Comparison of ENCODE assay signal across 9 cellular contexts in genomic region chr1:8873506-8874229, GRCh38. TPM values are rescaled to one million over a fixed set of nuclear protein-coding genes. Genes with fewer than 3 reads are reported as not detected.
DNase-seq lines count a peak whose midpoint lies in the region; ATAC-seq, FAIRE-seq and TF ChIP-seq lines count a peak whose summit lies in the region.
"Had no signal": no experiment of that assay in that cellular context is flagged by ENCODE, and none has a peak within 500 bp of the region (broad histone marks: within the 10 kb centered on the region; RNA-seq: fewer than 3 reads in every experiment).

No MANE protein-coding gene starts in this region.

- no peak for TF ChIP-seq CTCF in left ventricle myocardium inferior (IDR thresholded peaks at IDR 0.05; ENCODE audit: borderline replicate concordance)

- H3K9me3 ChIP-seq in left ventricle myocardium inferior (replicated peaks): no peaks in the 10 kb centered on the region

- DNase-seq in DMS 273 (lab: John Stamatoyannopoulos, UW; ENCODE audit: unreplicated experiment): peak; percentile 81
- DNase-seq in DMS 273 treated with DMSO at 0.1 percent for 48 hours (lab: John Stamatoyannopoulos, UW): no peak
- peak; percentile 91 for DNase-seq in SW480 (ENCODE audit: low spot score)
- peak; percentile 58 for DNase-seq in activated naive CD8-positive, alpha-beta T cell treated with anti-CD3 and anti-CD28 coated beads, Interleukin-2, amount 50 U/mL, for 16 hours (ENCODE audit: low read depth, low spot score)
- peak; percentile 61 for DNase-seq in left ventricle myocardium inferior
- DNase-seq in putamen (ENCODE audit: low spot score): peak; percentile 78
- peak; percentile 90 for DNase-seq in urothelium cell line (ENCODE audit: low spot score)

- FAIRE-seq in urothelium cell line (lab: Jason Lieb, UNC): no peak
- FAIRE-seq: A204.1 had no signal

- no peaks in the 10 kb centered on the region for H3K27me3 ChIP-seq in left ventricle myocardium inferior (ENCODE audit: low read depth)

- peaks cover 63% of the 10 kb centered on the region for H3K36me3 ChIP-seq in left ventricle myocardium inferior

- intact Hi-C loops in left ventricle myocardium inferior (cut with micrococcal nuclease): no loop called here

- H3K27ac ChIP-seq in left ventricle myocardium inferior (replicated peaks): peak overlapping the region; percentile 99

- H3K4me1 ChIP-seq in left ventricle myocardium inferior: peaks cover 71% of the 10 kb centered on the region

- peak overlapping the region; percentile 8 for H3K4me3 ChIP-seq in left ventricle myocardium inferior

- no peak for ATAC-seq in GM19467 (IDR thresholded peaks at IDR 0.05; ENCODE audit: unreplicated experiment)

RNA-seq across cellular contexts. Expression of gene ENO1, which starts 4.8 kb away (rescaled TPM):
- 124 TPM for total RNA-seq in left ventricle myocardium inferior

RNA-seq across cellular contexts. Expression of gene RERE, which starts 56.2 kb away (rescaled TPM):
- 141 TPM for total RNA-seq in left ventricle myocardium inferior
